Comparison of ENCODE assay signal across 8 cellular contexts in the genomic region with DNA sequence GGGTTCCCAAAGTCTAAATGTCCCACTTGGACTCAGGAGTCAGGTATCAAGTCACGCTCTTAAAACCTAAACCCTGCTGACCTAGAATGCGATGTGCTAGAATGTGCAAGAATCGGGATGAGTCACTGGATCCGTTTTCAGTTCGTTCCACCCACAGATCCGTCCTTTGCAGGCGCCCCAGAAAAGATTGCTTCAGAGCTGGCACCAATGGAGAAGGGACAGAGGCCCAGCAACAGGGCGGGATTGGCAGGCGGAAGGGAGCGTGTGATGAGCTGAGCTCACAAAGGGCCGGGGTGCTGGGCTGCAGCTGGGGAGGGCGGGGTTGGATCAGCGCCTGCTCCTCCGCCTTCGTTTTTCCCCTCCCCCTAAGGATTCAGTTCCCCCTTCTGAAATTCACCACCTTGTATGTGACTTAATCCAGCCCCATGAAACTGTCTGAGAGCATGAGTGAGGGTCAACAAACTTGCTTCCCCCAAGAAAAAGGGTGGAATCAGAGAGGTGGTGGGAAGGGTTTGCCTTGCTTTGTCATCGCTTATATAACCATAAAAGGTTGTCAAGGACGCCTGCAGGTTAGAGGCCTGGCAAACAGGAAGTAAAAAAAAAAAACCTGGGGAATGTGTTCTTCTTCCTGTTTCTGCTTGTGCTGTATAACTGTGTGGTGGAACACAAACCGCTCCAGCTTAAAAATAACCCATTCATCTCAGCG. TPM values are rescaled to one million over a fixed set of nuclear protein-coding genes. Genes with fewer than 3 reads are reported as not detected.
DNase-seq lines count a peak whose midpoint lies in the region; ATAC-seq and TF ChIP-seq lines count a peak whose summit lies in the region.

No MANE protein-coding gene starts in this region.

- H2AFZ ChIP-seq in PC-9: no peak overlapping the region

- H3K27me3 ChIP-seq in GM06990 (replicated peaks; ENCODE audit: control insufficient read depth, insufficient read depth, low read length) (no peaks in the 10 kb centered on the region), PC-9 (ENCODE audit: insufficient read depth, low read depth) (no peaks in the 10 kb centered on the region), left ventricle myocardium inferior (ENCODE audit: low read depth) (no peaks in the 10 kb centered on the region)

- H3K36me3 ChIP-seq in GM06990 (ENCODE audit: control insufficient read depth, insufficient read depth, low read length) (peaks cover 9% of the 10 kb centered on the region), PC-9 (ENCODE audit: low read depth) (peaks cover 6% of the 10 kb centered on the region; the same call in 1 of the 2 replicates), left ventricle myocardium inferior (peaks cover 20% of the 10 kb centered on the region)

- peak; percentile 74 for ATAC-seq in activated naive CD8-positive, alpha-beta T cell treated with anti-CD3 and anti-CD28 coated beads, Interleukin-2, amount 10 ng/mL, durations not matched to agents 7 days and 5 days (ENCODE audit: low read depth)

- H3F3A ChIP-seq in PC-9 (ENCODE audit: insufficient read depth, low read depth): peaks cover 70% of the 10 kb centered on the region

- BruUV-seq in PC-9 (replicated peaks; lab: Mats Ljungman, UMichigan): no TSS peak

- peaks cover 24% of the 10 kb centered on the region for H3K36me3 Mint-ChIP-seq in HFFc6 (ENCODE audit: low read depth)
- H3K36me3 Mint-ChIP-seq in activated naive CD8-positive, alpha-beta T cell treated with anti-CD3 and anti-CD28 coated beads, Interleukin-2, amount 10 ng/mL, durations not matched to agents 7 days and 5 days: peaks cover 24% of the 10 kb centered on the region

- H3K4me1 Mint-ChIP-seq in HFFc6 (ENCODE audit: low read depth): peaks cover 76% of the 10 kb centered on the region
- peaks cover 74% of the 10 kb centered on the region for H3K4me1 Mint-ChIP-seq in activated naive CD8-positive, alpha-beta T cell treated with anti-CD3 and anti-CD28 coated beads, Interleukin-2, amount 10 ng/mL, durations not matched to agents 7 days and 5 days

- H3K4me2 ChIP-seq in PC-9: peak overlapping the region; percentile 95

- peaks cover 33% of the 10 kb centered on the region for H3K27me3 Mint-ChIP-seq in HFFc6 (ENCODE audit: insufficient read depth)
- H3K27me3 Mint-ChIP-seq in activated naive CD8-positive, alpha-beta T cell treated with anti-CD3 and anti-CD28 coated beads, Interleukin-2, amount 10 ng/mL, durations not matched to agents 7 days and 5 days: no peaks in the 10 kb centered on the region

- POLR2A ChIA-PET in PC-9 (lab: Charles Lee; ENCODE audit: unreplicated experiment): interaction anchor here (0.6 to 1.9 kb wide), 7 partner anchors 11 to 944 kb away, joined by 3 to 30 read pairs (median 3); a partner anchor contains a TSS
- POLR2A ChIA-PET in activated naive CD8-positive, alpha-beta T cell treated with anti-CD3 and anti-CD28 coated beads, Interleukin-2, amount 10 ng/mL, durations not matched to agents 7 days and 5 days (lab: Charles Lee): interaction anchor here (1.0 to 10.4 kb wide), 5 partner anchors 9 to 77 kb away, joined by 5 to 318 read pairs (median 6); a partner anchor contains a TSS

- H3K27ac Mint-ChIP-seq in HFFc6: peak overlapping the region; percentile 99
- peak overlapping the region; percentile 100 for H3K27ac Mint-ChIP-seq in activated naive CD8-positive, alpha-beta T cell treated with anti-CD3 and anti-CD28 coated beads, Interleukin-2, amount 10 ng/mL, durations not matched to agents 7 days and 5 days

- H3K4me3 ChIP-seq in GM06990 (replicated peaks; ENCODE audit: low read depth, low read length) (peak overlapping the region; percentile 91), PC-9 (peak overlapping the region; percentile 100), left ventricle myocardium inferior (peak overlapping the region; percentile 98)

- H3K4me1 ChIP-seq in PC-9 (replicated peaks; ENCODE audit: insufficient read depth) (peaks cover 54% of the 10 kb centered on the region), left ventricle myocardium inferior (peaks cover 86% of the 10 kb centered on the region)

- CTCF ChIA-PET in PC-9 (lab: Charles Lee): interaction anchor here (0.6 to 2.3 kb wide), 3 partner anchors 10 to 409 kb away, joined by 3 to 9 read pairs (median 5); no protein-coding TSS in a partner anchor

- intact Hi-C loops in PC-9 (cut with micrococcal nuclease; ENCODE audit: unreplicated experiment): loop anchor here (1.0 to 10.0 kb wide), 5 partner anchors 11 to 530 kb away; a partner anchor contains a TSS
- intact Hi-C loops in left ventricle myocardium inferior (cut with micrococcal nuclease): no loop called here

- H3K79me2 ChIP-seq in PC-9 (ENCODE audit: low read depth): peaks cover 36% of the 10 kb centered on the region

- H3K9me3 ChIP-seq in PC-9 (ENCODE audit: insufficient read depth, low read depth) (no peaks in the 10 kb centered on the region), left ventricle myocardium inferior (replicated peaks) (no peaks in the 10 kb centered on the region)

- H3K27ac ChIP-seq in PC-9 (peak overlapping the region; percentile 100), left ventricle myocardium inferior (replicated peaks) (peak overlapping the region; percentile 100)

- peaks cover 23% of the 10 kb centered on the region for H3K9me3 Mint-ChIP-seq in HFFc6
- no peaks in the 10 kb centered on the region for H3K9me3 Mint-ChIP-seq in activated naive CD8-positive, alpha-beta T cell treated with anti-CD3 and anti-CD28 coated beads, Interleukin-2, amount 10 ng/mL, durations not matched to agents 7 days and 5 days

- H3K9me2 ChIP-seq in PC-9 (ENCODE audit: insufficient read depth): no peaks in the 10 kb centered on the region

- TF ChIP-seq CTCF in GM06990 (IDR thresholded peaks at IDR 0.05; ENCODE audit: insufficient read depth, low read length, poor library complexity, severe bottlenecking) (no peak), HFFc6 (IDR thresholded peaks at IDR 0.05) (no peak), PC-9 (conservative IDR thresholded peaks at IDR 0.05) (0 out of 2 replicates have a peak, but pooled peaks have one; percentile 5), left ventricle myocardium inferior (IDR thresholded peaks at IDR 0.05; ENCODE audit: borderline replicate concordance) (no peak)

- peak; percentile 95 for DNase-seq in GM06990 (ENCODE audit: extremely low read depth, insufficient read length)
- DNase-seq in HFFc6: peak; percentile 100
- DNase-seq in PC-9: peak; percentile 95 to 99
- peak; percentile 83 for DNase-seq in activated naive CD8-positive, alpha-beta T cell treated with anti-CD3 and anti-CD28 coated beads, Interleukin-2, amount 10 ng/mL, durations not matched to agents 7 days and 5 days
- peak; percentile 97 for DNase-seq in left ventricle myocardium inferior
- peak; percentile 100 for DNase-seq in renal cortical epithelial cell (ENCODE audit: low read depth)
- no peak for DNase-seq in hippocampal formation (lab: John Stamatoyannopoulos, UW)
- DNase-seq in SKM-1 (lab: John Stamatoyannopoulos, UW; ENCODE audit: unreplicated experiment): no peak

- H3K4me3 Mint-ChIP-seq in HFFc6: peak overlapping the region; percentile 98
- peak overlapping the region; percentile 100 for H3K4me3 Mint-ChIP-seq in activated naive CD8-positive, alpha-beta T cell treated with anti-CD3 and anti-CD28 coated beads, Interleukin-2, amount 10 ng/mL, durations not matched to agents 7 days and 5 days

- H4K20me1 ChIP-seq in PC-9 (ENCODE audit: insufficient read depth): peaks cover 11% of the 10 kb centered on the region

RNA-seq across cellular contexts. Expression of a gene that starts 2.8 kb away (rescaled TPM):
- 1,000 to 10,000 TPM; 1,112 to 1,171 (median 1,143) TPM for total RNA-seq in HFFc6 (2021; fragmentation: NEBNext Ultra II Directional; extraction: Animal tissue kit (Norgen Biotek cat#: 25700))
- 748 and 783 TPM in 2 replicates for total RNA-seq in PC-9 (2021)
- total RNA-seq in activated naive CD8-positive, alpha-beta T cell treated with anti-CD3 and anti-CD28 coated beads, Interleukin-2, amount 10 ng/mL, durations not matched to agents 7 days and 5 days: 1,000 to 10,000 TPM; 1,024 to 1,046 TPM
- 1,154 TPM for total RNA-seq in left ventricle myocardium inferior
- 2,164 and 2,732 TPM in 2 replicates for total RNA-seq in renal cortical epithelial cell

RNA-seq across cellular contexts. Expression of a gene that starts 53.6 kb away (rescaled TPM):
- 10 to 100 TPM; 34.8 to 46.3 (median 36.8) TPM for total RNA-seq in HFFc6 (2021; fragmentation: NEBNext Ultra II Directional; extraction: Animal tissue kit (Norgen Biotek cat#: 25700))
- total RNA-seq in PC-9 (2021): 43.0 and 49.6 TPM in 2 replicates
- 10 to 100 TPM; 10.8 to 13.0 TPM for total RNA-seq in activated naive CD8-positive, alpha-beta T cell treated with anti-CD3 and anti-CD28 coated beads, Interleukin-2, amount 10 ng/mL, durations not matched to agents 7 days and 5 days
- total RNA-seq in left ventricle myocardium inferior: 11.1 TPM
- 5.2 and 10.0 TPM in 2 replicates for total RNA-seq in renal cortical epithelial cell

Comparison
In these comparisons a context has a peak if more than half of its experiments do, and no peak if none do; other contexts are left out.
1. DNase-seq: peak in GM06990 (single experiment), HFFc6 (single experiment), PC-9 (2 of 2), activated naive CD8-positive, alpha-beta T cell treated with anti-CD3 and anti-CD28 coated beads, Interleukin-2, amount 10 ng/mL, durations not matched to agents 7 days and 5 days (single experiment), left ventricle myocardium inferior (single experiment) and renal cortical epithelial cell (single experiment); none in hippocampal formation (0 of 2) and SKM-1 (single experiment).
2. Peak in every context shown above with its lines, with median percentiles within 50 percentile points of each other: H3K4me3 ChIP-seq.